19 cellular contexts compared by ENCODE assay signal in the genomic region with DNA sequence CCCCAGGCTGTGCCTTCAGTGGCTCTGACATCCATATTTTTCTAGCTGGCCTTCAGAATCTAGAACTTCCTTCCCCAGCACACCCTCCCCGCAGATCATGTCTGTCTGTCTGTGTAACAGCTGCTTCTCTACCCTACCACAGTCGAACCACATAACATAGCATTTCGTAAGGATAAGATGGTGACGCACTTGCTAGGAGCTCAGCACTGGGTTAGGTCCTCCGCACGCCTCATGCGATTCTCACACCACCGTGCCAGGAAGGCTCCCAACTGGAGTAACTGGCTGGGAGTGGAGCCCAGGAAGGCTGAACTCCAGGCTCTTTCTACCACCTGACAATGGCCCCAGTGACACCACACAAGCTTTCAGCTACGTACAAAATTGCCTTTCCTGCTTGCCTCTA.
"Had no signal": no experiment of that assay in that cellular context is flagged by ENCODE, and none has a peak within 500 bp of the region (broad histone marks: within the 10 kb centered on the region; RNA-seq: fewer than 3 reads in every experiment).

No MANE protein-coding gene starts in this region.

- H3K4me3 Mint-ChIP-seq: naive thymus-derived CD4-positive, alpha-beta T cell had no signal

- ATAC-seq: gastrocnemius medialis; heart right ventricle; left lung; lower lobe of right lung; naive thymus-derived CD4-positive, alpha-beta T cell had no signal

- H3K27ac Mint-ChIP-seq: naive thymus-derived CD4-positive, alpha-beta T cell had no signal

- DNase-seq: central memory CD4-positive, alpha-beta T cell; effector memory CD4-positive, alpha-beta T cell; gastrocnemius medialis; heart right ventricle; hypothalamus; islet precursor cell; left lung; lower lobe of right lung; mesendoderm; naive thymus-derived CD4-positive, alpha-beta T cell; posterior cingulate gyrus; sigmoid colon; small intestine; stimulated activated CD4-positive, alpha-beta T cell treated with anti-CD3 and anti-CD28 coated beads, Interleukin-4, amount 100 ng/mL, for 1 hour; stimulated activated naive CD4-positive, alpha-beta T cell; thyroid gland; upper lobe of left lung; uterus had no signal

- H3K27ac ChIP-seq: esophagus muscularis mucosa, gastrocnemius medialis, heart right ventricle, left lung, lower lobe of right lung, sigmoid colon, thyroid gland, upper lobe of left lung, uterus had no signal

- H3K27me3 ChIP-seq: esophagus muscularis mucosa, gastrocnemius medialis, heart right ventricle, left lung, sigmoid colon, thyroid gland, upper lobe of left lung, uterus had no signal

- H3K4me3 ChIP-seq: esophagus muscularis mucosa, gastrocnemius medialis, heart right ventricle, left lung, lower lobe of right lung, sigmoid colon, thyroid gland, upper lobe of left lung, uterus had no signal

- H3K4me1 ChIP-seq: esophagus muscularis mucosa, left lung had no signal

- H3K9me3 ChIP-seq: esophagus muscularis mucosa, gastrocnemius medialis, left lung, lower lobe of right lung, sigmoid colon, thyroid gland, upper lobe of left lung, uterus had no signal

- H3K36me3 ChIP-seq: esophagus muscularis mucosa, gastrocnemius medialis, lower lobe of right lung, thyroid gland, uterus had no signal
